23 cellular contexts compared by ENCODE assay signal in genomic region chr2:222941510-222942032, GRCh38.
DNase-seq lines count a peak whose midpoint lies in the region; ATAC-seq, FAIRE-seq and TF ChIP-seq lines count a peak whose summit lies in the region.
"Had no signal": no experiment of that assay in that cellular context is flagged by ENCODE, and none has a peak within 500 bp of the region (broad histone marks: within the 10 kb centered on the region; RNA-seq: fewer than 3 reads in every experiment).

No MANE protein-coding gene starts in this region.

- H3F3A ChIP-seq in PC-3 (ENCODE audit: low read length, unreplicated experiment) = peaks cover 7% of the 10 kb centered on the region

- H3K4me1 ChIP-seq in PC-3 (ENCODE audit: insufficient read depth, low read length) = peaks cover 34% of the 10 kb centered on the region
- H3K4me1 ChIP-seq in endothelial cell of umbilical vein (ENCODE audit: control insufficient read depth, extremely low read depth, insufficient read depth, low read length) = no peaks in the 10 kb centered on the region
- H3K4me1 ChIP-seq in thyroid gland = no peaks in the 10 kb centered on the region
- H3K4me1 ChIP-seq: lower lobe of right lung had no signal

- peaks cover 5% of the 10 kb centered on the region for H3K4me1 Mint-ChIP-seq in stimulated activated effector memory CD8-positive, alpha-beta T cell treated with anti-CD3 and anti-CD28 coated beads, Interleukin-12 subunit alpha, Interleukin-12 subunit beta, amount 100 ng/mL, for 72 hours

- no peak overlapping the region for H3K27ac ChIP-seq in PC-3 (ENCODE audit: low read length)
- no peak overlapping the region for H3K27ac ChIP-seq in endothelial cell of umbilical vein (ENCODE audit: insufficient read depth, low read depth, low read length)
- no peak overlapping the region for H3K27ac ChIP-seq in thyroid gland
- H3K27ac ChIP-seq: C4-2B, lower lobe of right lung, RWPE1, upper lobe of left lung, WERI-Rb-1 had no signal

- POLR2A ChIA-PET in PC-3 (lab: Charles Lee; ENCODE audit: unreplicated experiment) (no interaction called here), endothelial cell of umbilical vein (lab: Charles Lee) (no interaction called here)

- intact Hi-C loops in PC-3 (cut with micrococcal nuclease) (no loop called here), endothelial cell of umbilical vein (cut with micrococcal nuclease) (no loop called here), thyroid gland (cut with DNase I) (no loop called here), sciatic nerve (cut with DNase I) (no loop called here)

- H3K36me3 Mint-ChIP-seq in stimulated activated effector memory CD8-positive, alpha-beta T cell treated with anti-CD3 and anti-CD28 coated beads, Interleukin-12 subunit alpha, Interleukin-12 subunit beta, amount 100 ng/mL, for 72 hours = peaks cover 15% of the 10 kb centered on the region

- H3K4me3 Mint-ChIP-seq in stimulated activated effector memory CD8-positive, alpha-beta T cell treated with anti-CD3 and anti-CD28 coated beads, Interleukin-12 subunit alpha, Interleukin-12 subunit beta, amount 100 ng/mL, for 72 hours = no peak overlapping the region
- H3K4me3 Mint-ChIP-seq: activated T-cell treated with anti-CD3 and anti-CD28 coated beads, Interleukin-2, amount 50 U/mL, for 24 hours; IgD-negative memory B cell; nephron had no signal

- H3K9me3 Mint-ChIP-seq in stimulated activated effector memory CD8-positive, alpha-beta T cell treated with anti-CD3 and anti-CD28 coated beads, Interleukin-12 subunit alpha, Interleukin-12 subunit beta, amount 100 ng/mL, for 72 hours = peaks cover 10% of the 10 kb centered on the region

- H3K27ac Mint-ChIP-seq in stimulated activated effector memory CD8-positive, alpha-beta T cell treated with anti-CD3 and anti-CD28 coated beads, Interleukin-12 subunit alpha, Interleukin-12 subunit beta, amount 100 ng/mL, for 72 hours = no peak overlapping the region
- H3K27ac Mint-ChIP-seq: activated T-cell treated with anti-CD3 and anti-CD28 coated beads, Interleukin-2, amount 50 U/mL, for 24 hours; IgD-negative memory B cell; nephron had no signal

- H3K9ac ChIP-seq in PC-3 (ENCODE audit: low read length) = no peak overlapping the region
- H3K9ac ChIP-seq in endothelial cell of umbilical vein (replicated peaks; ENCODE audit: extremely low read depth, insufficient read depth, low read length) = no peak overlapping the region

- no peaks in the 10 kb centered on the region for H3K27me3 ChIP-seq in PC-3 (ENCODE audit: low read length)
- no peaks in the 10 kb centered on the region for H3K27me3 ChIP-seq in endothelial cell of umbilical vein (ENCODE audit: control insufficient read depth in 2 of 2, insufficient read depth in 2 of 2, low read length in 2 of 2)
- H3K27me3 ChIP-seq in thyroid gland = no peaks in the 10 kb centered on the region
- H3K27me3 ChIP-seq: dorsolateral prefrontal cortex, upper lobe of left lung had no signal

- no peaks in the 10 kb centered on the region for H3K9me2 ChIP-seq in PC-3 (replicated peaks; ENCODE audit: low read length)

- BruUV-seq in PC-3 (replicated peaks; lab: Mats Ljungman, UMichigan) (TSS peak; percentile 22), endothelial cell of umbilical vein (replicated peaks; lab: Mats Ljungman, UMichigan) (TSS peak; percentile 41)

- H3K4me2 ChIP-seq in PC-3 (ENCODE audit: low read length) (0 out of 2 replicates have a peak overlapping the region, but pooled peaks have one; percentile 52), endothelial cell of umbilical vein (ENCODE audit: insufficient read depth, low read length) (no peak overlapping the region)

- H3K9me3 ChIP-seq in PC-3 (ENCODE audit: low read length) (no peaks in the 10 kb centered on the region), endothelial cell of umbilical vein (replicated peaks; ENCODE audit: control insufficient read depth, insufficient read depth, low read length) (no peaks in the 10 kb centered on the region), thyroid gland (no peaks in the 10 kb centered on the region)

- H2AFZ ChIP-seq in PC-3 (ENCODE audit: low read length) = no peak overlapping the region
- H2AFZ ChIP-seq in endothelial cell of umbilical vein (ENCODE audit: low read depth, low read length) = no peak overlapping the region

- peaks cover 17% of the 10 kb centered on the region for H4K20me1 ChIP-seq in PC-3 (ENCODE audit: low read length)
- H4K20me1 ChIP-seq in endothelial cell of umbilical vein (replicated peaks; ENCODE audit: control insufficient read depth, extremely low read depth, insufficient read depth, low read length) = peaks cover 4% of the 10 kb centered on the region

- no peak for TF ChIP-seq CTCF in PC-3 (conservative IDR thresholded peaks at IDR 0.05; ENCODE audit: low read depth, low read length)
- TF ChIP-seq CTCF in endothelial cell of umbilical vein (IDR thresholded peaks at IDR 0.05; ENCODE audit: extremely low read depth in 1 of 2, insufficient read depth in 1 of 2, low read depth in 1 of 2, low read length in 2 of 2) = no peak
- TF ChIP-seq CTCF in thyroid gland (IDR thresholded peaks at IDR 0.05) = no peak

- H3K36me3 ChIP-seq in PC-3 (ENCODE audit: low read depth, low read length) = peaks cover 42% of the 10 kb centered on the region
- no peaks in the 10 kb centered on the region for H3K36me3 ChIP-seq in endothelial cell of umbilical vein (ENCODE audit: control insufficient read depth in 2 of 2, extremely low read depth in 1 of 2, insufficient read depth in 2 of 2, low read length in 2 of 2)
- H3K36me3 ChIP-seq in thyroid gland = peaks cover 2 to 9% of the 10 kb centered on the region in 2 donors

- CTCF ChIA-PET in PC-3 (lab: Charles Lee) = no interaction called here
- CTCF ChIA-PET in endothelial cell of umbilical vein (lab: Charles Lee) = interaction anchor here (4.8 kb wide), 1 partner anchor 250 kb away, joined by 48 read pairs; no protein-coding TSS in a partner anchor

- DNase-seq in GM12892 (ENCODE audit: insufficient read length) (no peak), PC-3 (peak; percentile 42), endothelial cell of umbilical vein (ENCODE audit: low read depth, low spot score) (no peak), thyroid gland (no peak), sciatic nerve (ENCODE audit: low spot score) (no peak)
- DNase-seq in stimulated activated effector memory CD8-positive, alpha-beta T cell treated with anti-CD3 and anti-CD28 coated beads, Interleukin-12 subunit alpha, Interleukin-12 subunit beta, amount 100 ng/mL, for 72 hours (ENCODE audit: low spot score in 2 of 2) = no peak
- DNase-seq in stimulated activated CD4-positive, alpha-beta T cell treated with anti-CD3 and anti-CD28 coated beads, Interleukin-1b, Interleukin-23, amount 100 ng/mL, for 48 hours = no peak
- DNase-seq: activated CD4-positive, alpha-beta T cell treated with anti-CD3 and anti-CD28 coated beads for 48 hours; activated gamma-delta T cell; activated T-cell treated with anti-CD3 and anti-CD28 coated beads, Interleukin-2, amount 50 U/mL, for 24 hours; cerebellar nuclear complex; dorsolateral prefrontal cortex; lower lobe of right lung; NCI-H1105 treated with DMSO at 0.1 percent for 48 hours; NCI-H1930; NCI-H526 treated with DMSO at 0.1 percent for 48 hours; upper lobe of left lung; WERI-Rb-1 had no signal

- WGBS in thyroid gland, 2 donors = 93% methylated on average over 7 of the region's 7 CpGs

- TF ChIP-seq POLR2A in GM12892 (IDR thresholded peaks at IDR 0.05; ENCODE audit: low read depth, low read length) = no peak
- no peak for TF ChIP-seq POLR2A in endothelial cell of umbilical vein (IDR thresholded peaks at IDR 0.05; ENCODE audit: low read depth, low read length)
- no peak for TF ChIP-seq POLR2A in thyroid gland (IDR thresholded peaks at IDR 0.05)

- FAIRE-seq in GM12892 (lab: Jason Lieb, UNC) (peak; percentile 66), endothelial cell of umbilical vein (lab: Jason Lieb, UNC) (no peak)
- FAIRE-seq: H1 had no signal

- H3K79me2 ChIP-seq in PC-3 (ENCODE audit: low read length) = peaks cover 14% of the 10 kb centered on the region; the same call in 1 of the 2 replicates
- peaks cover 6% of the 10 kb centered on the region for H3K79me2 ChIP-seq in endothelial cell of umbilical vein (ENCODE audit: control insufficient read depth, insufficient read depth, low read length)

- H3K4me3 ChIP-seq in PC-3 (ENCODE audit: low read length) (no peak overlapping the region), endothelial cell of umbilical vein (replicated peaks in 1 of 3; ENCODE audit: insufficient read depth in 1 of 3, low read depth in 1 of 3, low read length in 3 of 3) (no peak overlapping the region), thyroid gland (replicated peaks in 1 of 3) (no peak overlapping the region)
- H3K4me3 ChIP-seq: dorsolateral prefrontal cortex, lower lobe of right lung, upper lobe of left lung had no signal

- ATAC-seq in PC-3 (no peak), sciatic nerve (no peak)
- peak; percentile 57 for ATAC-seq in stimulated activated effector memory CD8-positive, alpha-beta T cell treated with anti-CD3 and anti-CD28 coated beads, Interleukin-12 subunit alpha, Interleukin-12 subunit beta, amount 100 ng/mL, for 72 hours
- ATAC-seq: lower lobe of right lung had no signal

- no peaks in the 10 kb centered on the region for H3K9me1 ChIP-seq in endothelial cell of umbilical vein (replicated peaks; ENCODE audit: control insufficient read depth, extremely low read depth, insufficient read depth, low read length)

- dilution Hi-C loops in endothelial cell of umbilical vein (cut with MboI; ENCODE audit: extremely low pct_ligation_motif_present, low sequenced_read_pairs) = no loop called here

TF ChIP-seq in endothelial cell of umbilical vein, 7 proteins besides CTCF, POLR2A, EP300 and RAD21:
- no peak for TF ChIP-seq GATA2 (IDR thresholded peaks at IDR 0.05; ENCODE audit: insufficient read depth, insufficient read length, low read depth, low read length)
- no peak for TF ChIP-seq POLR2AphosphoS5 (IDR thresholded peaks at IDR 0.05; ENCODE audit: insufficient read depth, low read depth, low read length)
- TF ChIP-seq JUN (IDR thresholded peaks at IDR 0.05; ENCODE audit: borderline replicate concordance, insufficient read depth, insufficient read length, low read depth) = no peak
- no peak for TF ChIP-seq EZH2 (IDR thresholded peaks at IDR 0.05; ENCODE audit: borderline replicate concordance, low read depth, low read length, severe bottlenecking)
- no peak for TF ChIP-seq MYC (IDR thresholded peaks at IDR 0.05; ENCODE audit: low read depth, low read length)
- TF ChIP-seq FOS (IDR thresholded peaks at IDR 0.05; ENCODE audit: borderline replicate concordance, insufficient read depth, low read length) = no peak
- no peak for TF ChIP-seq MAX (IDR thresholded peaks at IDR 0.05; ENCODE audit: insufficient read depth, insufficient read length)
